In genomic region chr1:76390451-76390850, GRCh38 we compare ENCODE assay signal across 1 cellular context.
TF ChIP-seq lines count a peak whose summit lies in the region.

No MANE protein-coding gene starts in this region.

TF ChIP-seq in H1, 55 proteins besides CTCF, POLR2A, EP300 and RAD21 (continued from another document):
- TF ChIP-seq, protein P1, sequence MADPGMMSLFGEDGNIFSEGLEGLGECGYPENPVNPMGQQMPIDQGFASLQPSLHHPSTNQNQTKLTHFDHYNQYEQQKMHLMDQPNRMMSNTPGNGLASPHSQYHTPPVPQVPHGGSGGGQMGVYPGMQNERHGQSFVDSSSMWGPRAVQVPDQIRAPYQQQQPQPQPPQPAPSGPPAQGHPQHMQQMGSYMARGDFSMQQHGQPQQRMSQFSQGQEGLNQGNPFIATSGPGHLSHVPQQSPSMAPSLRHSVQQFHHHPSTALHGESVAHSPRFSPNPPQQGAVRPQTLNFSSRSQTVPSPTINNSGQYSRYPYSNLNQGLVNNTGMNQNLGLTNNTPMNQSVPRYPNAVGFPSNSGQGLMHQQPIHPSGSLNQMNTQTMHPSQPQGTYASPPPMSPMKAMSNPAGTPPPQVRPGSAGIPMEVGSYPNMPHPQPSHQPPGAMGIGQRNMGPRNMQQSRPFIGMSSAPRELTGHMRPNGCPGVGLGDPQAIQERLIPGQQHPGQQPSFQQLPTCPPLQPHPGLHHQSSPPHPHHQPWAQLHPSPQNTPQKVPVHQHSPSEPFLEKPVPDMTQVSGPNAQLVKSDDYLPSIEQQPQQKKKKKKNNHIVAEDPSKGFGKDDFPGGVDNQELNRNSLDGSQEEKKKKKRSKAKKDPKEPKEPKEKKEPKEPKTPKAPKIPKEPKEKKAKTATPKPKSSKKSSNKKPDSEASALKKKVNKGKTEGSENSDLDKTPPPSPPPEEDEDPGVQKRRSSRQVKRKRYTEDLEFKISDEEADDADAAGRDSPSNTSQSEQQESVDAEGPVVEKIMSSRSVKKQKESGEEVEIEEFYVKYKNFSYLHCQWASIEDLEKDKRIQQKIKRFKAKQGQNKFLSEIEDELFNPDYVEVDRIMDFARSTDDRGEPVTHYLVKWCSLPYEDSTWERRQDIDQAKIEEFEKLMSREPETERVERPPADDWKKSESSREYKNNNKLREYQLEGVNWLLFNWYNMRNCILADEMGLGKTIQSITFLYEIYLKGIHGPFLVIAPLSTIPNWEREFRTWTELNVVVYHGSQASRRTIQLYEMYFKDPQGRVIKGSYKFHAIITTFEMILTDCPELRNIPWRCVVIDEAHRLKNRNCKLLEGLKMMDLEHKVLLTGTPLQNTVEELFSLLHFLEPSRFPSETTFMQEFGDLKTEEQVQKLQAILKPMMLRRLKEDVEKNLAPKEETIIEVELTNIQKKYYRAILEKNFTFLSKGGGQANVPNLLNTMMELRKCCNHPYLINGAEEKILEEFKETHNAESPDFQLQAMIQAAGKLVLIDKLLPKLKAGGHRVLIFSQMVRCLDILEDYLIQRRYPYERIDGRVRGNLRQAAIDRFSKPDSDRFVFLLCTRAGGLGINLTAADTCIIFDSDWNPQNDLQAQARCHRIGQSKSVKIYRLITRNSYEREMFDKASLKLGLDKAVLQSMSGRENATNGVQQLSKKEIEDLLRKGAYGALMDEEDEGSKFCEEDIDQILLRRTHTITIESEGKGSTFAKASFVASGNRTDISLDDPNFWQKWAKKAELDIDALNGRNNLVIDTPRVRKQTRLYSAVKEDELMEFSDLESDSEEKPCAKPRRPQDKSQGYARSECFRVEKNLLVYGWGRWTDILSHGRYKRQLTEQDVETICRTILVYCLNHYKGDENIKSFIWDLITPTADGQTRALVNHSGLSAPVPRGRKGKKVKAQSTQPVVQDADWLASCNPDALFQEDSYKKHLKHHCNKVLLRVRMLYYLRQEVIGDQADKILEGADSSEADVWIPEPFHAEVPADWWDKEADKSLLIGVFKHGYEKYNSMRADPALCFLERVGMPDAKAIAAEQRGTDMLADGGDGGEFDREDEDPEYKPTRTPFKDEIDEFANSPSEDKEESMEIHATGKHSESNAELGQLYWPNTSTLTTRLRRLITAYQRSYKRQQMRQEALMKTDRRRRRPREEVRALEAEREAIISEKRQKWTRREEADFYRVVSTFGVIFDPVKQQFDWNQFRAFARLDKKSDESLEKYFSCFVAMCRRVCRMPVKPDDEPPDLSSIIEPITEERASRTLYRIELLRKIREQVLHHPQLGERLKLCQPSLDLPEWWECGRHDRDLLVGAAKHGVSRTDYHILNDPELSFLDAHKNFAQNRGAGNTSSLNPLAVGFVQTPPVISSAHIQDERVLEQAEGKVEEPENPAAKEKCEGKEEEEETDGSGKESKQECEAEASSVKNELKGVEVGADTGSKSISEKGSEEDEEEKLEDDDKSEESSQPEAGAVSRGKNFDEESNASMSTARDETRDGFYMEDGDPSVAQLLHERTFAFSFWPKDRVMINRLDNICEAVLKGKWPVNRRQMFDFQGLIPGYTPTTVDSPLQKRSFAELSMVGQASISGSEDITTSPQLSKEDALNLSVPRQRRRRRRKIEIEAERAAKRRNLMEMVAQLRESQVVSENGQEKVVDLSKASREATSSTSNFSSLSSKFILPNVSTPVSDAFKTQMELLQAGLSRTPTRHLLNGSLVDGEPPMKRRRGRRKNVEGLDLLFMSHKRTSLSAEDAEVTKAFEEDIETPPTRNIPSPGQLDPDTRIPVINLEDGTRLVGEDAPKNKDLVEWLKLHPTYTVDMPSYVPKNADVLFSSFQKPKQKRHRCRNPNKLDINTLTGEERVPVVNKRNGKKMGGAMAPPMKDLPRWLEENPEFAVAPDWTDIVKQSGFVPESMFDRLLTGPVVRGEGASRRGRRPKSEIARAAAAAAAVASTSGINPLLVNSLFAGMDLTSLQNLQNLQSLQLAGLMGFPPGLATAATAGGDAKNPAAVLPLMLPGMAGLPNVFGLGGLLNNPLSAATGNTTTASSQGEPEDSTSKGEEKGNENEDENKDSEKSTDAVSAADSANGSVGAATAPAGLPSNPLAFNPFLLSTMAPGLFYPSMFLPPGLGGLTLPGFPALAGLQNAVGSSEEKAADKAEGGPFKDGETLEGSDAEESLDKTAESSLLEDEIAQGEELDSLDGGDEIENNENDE (IDR thresholded peaks at IDR 0.05; ENCODE audit: insufficient replicate concordance, low read length) = no peak
- no peak for TF ChIP-seq BCL11A (IDR thresholded peaks at IDR 0.05; ENCODE audit: low read depth in 2 of 2, low read length in 2 of 2)
- TF ChIP-seq TEAD4 (IDR thresholded peaks at IDR 0.05; ENCODE audit: low read depth, low read length) = no peak
